8 cellular contexts compared by ENCODE assay signal in genomic region chr5:96663608-96664007, GRCh38. TPM values are rescaled to one million over a fixed set of nuclear protein-coding genes. Genes with fewer than 3 reads are reported as not detected.
DNase-seq lines count a peak whose midpoint lies in the region; ATAC-seq, FAIRE-seq and TF ChIP-seq lines count a peak whose summit lies in the region.

No MANE protein-coding gene starts in this region.

- peaks cover 58% of the 10 kb centered on the region for H3K4me1 ChIP-seq in left ventricle myocardium inferior
- H3K4me1 ChIP-seq in uterus = no peaks in the 10 kb centered on the region

- H3K4me3 ChIP-seq in left ventricle myocardium inferior (peak overlapping the region; percentile 94), bronchial epithelial cell (ENCODE audit: low read depth, low read length) (peak overlapping the region; percentile 62), uterus (peak overlapping the region; percentile 68 to 69)

- peaks cover 9% of the 10 kb centered on the region for H3K27me3 Mint-ChIP-seq in mesothelial cell of epicardium (ENCODE audit: low read depth)

- H3K27ac ChIP-seq in left ventricle myocardium inferior (replicated peaks) (peak overlapping the region; percentile 99), uterus (peak overlapping the region; percentile 96 to 97)

- H3K36me3 ChIP-seq in left ventricle myocardium inferior (no peaks in the 10 kb centered on the region), bronchial epithelial cell (ENCODE audit: control insufficient read depth, insufficient read depth, low read length) (no peaks in the 10 kb centered on the region), uterus (no peaks in the 10 kb centered on the region)

- H3K27me3 ChIP-seq in left ventricle myocardium inferior (ENCODE audit: low read depth) = no peaks in the 10 kb centered on the region
- no peaks in the 10 kb centered on the region for H3K27me3 ChIP-seq in bronchial epithelial cell (ENCODE audit: control insufficient read depth, insufficient read depth, low read length)
- no peaks in the 10 kb centered on the region for H3K27me3 ChIP-seq in uterus

- H3K36me3 Mint-ChIP-seq in mesothelial cell of epicardium = no peaks in the 10 kb centered on the region

- FAIRE-seq in bronchial epithelial cell (lab: Jason Lieb, UNC) = no peak

- ATAC-seq in left cardiac atrium = no peak
- ATAC-seq in HG02884 (IDR thresholded peaks at IDR 0.05; ENCODE audit: unreplicated experiment) = no peak

- TF ChIP-seq POLR2A in uterus (IDR thresholded peaks at IDR 0.05) = no peak

- peaks cover 41% of the 10 kb centered on the region for H3K4me1 Mint-ChIP-seq in mesothelial cell of epicardium

- intact Hi-C loops in left ventricle myocardium inferior (cut with micrococcal nuclease) (no loop called here), left cardiac atrium (cut with DNase I) (loop anchor here in 1 of 2 donors (10.0 kb wide), 1 partner anchor 81 kb away; no protein-coding TSS in a partner anchor), uterus (cut with DNase I; ENCODE audit: low total_unique reads) (no loop called here)

- H3K9me3 ChIP-seq in left ventricle myocardium inferior (replicated peaks) (no peaks in the 10 kb centered on the region), uterus (no peaks in the 10 kb centered on the region)

- H3K27ac Mint-ChIP-seq in mesothelial cell of epicardium = peak overlapping the region; percentile 96

- no peak for DNase-seq in left ventricle myocardium inferior
- no peak for DNase-seq in left cardiac atrium
- no peak for DNase-seq in bronchial epithelial cell (ENCODE audit: low read depth)
- DNase-seq in mesothelial cell of epicardium (ENCODE audit: low spot score in 2 of 2, unreplicated experiment in 2 of 2) = no peak
- no peak for DNase-seq in uterus
- no peak for DNase-seq in T1000 (lab: John Stamatoyannopoulos, UW)
- DNase-seq in CD1c-positive myeloid dendritic cell (ENCODE audit: extremely low spot score) = no peak

- H3K9me3 Mint-ChIP-seq in mesothelial cell of epicardium = no peaks in the 10 kb centered on the region

- TF ChIP-seq CTCF in left ventricle myocardium inferior (IDR thresholded peaks at IDR 0.05; ENCODE audit: borderline replicate concordance) (no peak), bronchial epithelial cell (IDR thresholded peaks at IDR 0.05; ENCODE audit: insufficient read depth, low read length, severe bottlenecking) (no peak), mesothelial cell of epicardium (IDR thresholded peaks at IDR 0.05; ENCODE audit: unreplicated experiment) (no peak), uterus (IDR thresholded peaks at IDR 0.05) (no peak)

- H3K4me3 Mint-ChIP-seq in mesothelial cell of epicardium = peak overlapping the region; percentile 88

RNA-seq across cellular contexts. Expression of gene CAST, which starts 1.4 kb away (rescaled TPM):
- 649 TPM for total RNA-seq in left ventricle myocardium inferior
- 100 to 1,000 TPM; 422 to 589 TPM for total RNA-seq in left cardiac atrium
- 182 and 300 TPM in 2 replicates for total RNA-seq in bronchial epithelial cell
- 126 to 133 TPM (median 132 TPM) in 3 replicates for total RNA-seq in mesothelial cell of epicardium
- total RNA-seq in uterus = 100 to 1,000 TPM in 3 of 4 donors, 10 to 100 TPM in 1; 98.2 to 350 (median 136) TPM
